ENCODE assay signal across 12 cellular contexts in the genomic region with DNA sequence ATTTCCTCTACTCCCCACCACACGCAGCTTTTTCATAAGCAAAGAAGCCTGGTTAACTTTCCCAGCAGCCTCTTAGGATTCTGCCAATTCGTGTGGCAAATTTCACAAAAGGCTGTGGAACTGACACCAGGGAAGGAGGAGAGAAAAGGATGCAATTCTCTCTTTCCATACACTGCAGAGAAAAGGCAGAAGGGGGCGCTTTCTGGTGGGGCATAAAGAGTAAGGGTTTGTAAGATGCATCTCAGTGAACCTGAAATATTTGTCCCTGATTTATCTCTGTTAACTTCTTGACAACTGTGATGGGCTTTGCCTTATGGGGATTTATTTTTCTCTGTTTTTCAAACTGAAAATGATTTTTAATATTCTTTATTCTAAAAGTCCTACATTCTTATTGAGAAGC. TPM values are rescaled to one million over a fixed set of nuclear protein-coding genes. Genes with fewer than 3 reads are reported as not detected.
DNase-seq lines count a peak whose midpoint lies in the region; ATAC-seq and TF ChIP-seq lines count a peak whose summit lies in the region.
"Had no signal": no experiment of that assay in that cellular context is flagged by ENCODE, and none has a peak within 500 bp of the region (broad histone marks: within the 10 kb centered on the region; RNA-seq: fewer than 3 reads in every experiment).

No MANE protein-coding gene starts in this region.

- peaks cover 19% of the 10 kb centered on the region for H3K27me3 Mint-ChIP-seq in activated naive CD4-positive, alpha-beta T cell treated with anti-CD3 and anti-CD28 coated beads for 36 hours (ENCODE audit: low read depth)
- peaks cover 44% of the 10 kb centered on the region for H3K27me3 Mint-ChIP-seq in activated naive CD8-positive, alpha-beta T cell treated with anti-CD3 and anti-CD28 coated beads, Interleukin-2, amount 50 U/mL, for 24 hours
- H3K27me3 Mint-ChIP-seq in osteocyte (ENCODE audit: unreplicated experiment), result peaks cover 44% of the 10 kb centered on the region

- H4K20me1 ChIP-seq in Loucy (ENCODE audit: insufficient read depth, low read length, poor library complexity, severe bottlenecking), result no peaks in the 10 kb centered on the region

- no peaks in the 10 kb centered on the region for H3K4me1 ChIP-seq in Loucy (ENCODE audit: insufficient read depth, low read length, poor library complexity, severe bottlenecking)

- H3K27me3 ChIP-seq in Loucy (ENCODE audit: insufficient read depth, low read length, poor library complexity, severe bottlenecking), result no peaks in the 10 kb centered on the region

- no peaks in the 10 kb centered on the region for H3F3A ChIP-seq in Loucy (ENCODE audit: low read depth)

- intact Hi-C loops in activated naive CD4-positive, alpha-beta T cell treated with anti-CD3 and anti-CD28 coated beads for 36 hours (cut with micrococcal nuclease), result loop anchor here (2.0 to 5.0 kb wide), 2 partner anchors 90 to 159 kb away; no protein-coding TSS in a partner anchor

- H3K9me3 Mint-ChIP-seq in activated naive CD4-positive, alpha-beta T cell treated with anti-CD3 and anti-CD28 coated beads for 36 hours, result no peaks in the 10 kb centered on the region
- no peaks in the 10 kb centered on the region for H3K9me3 Mint-ChIP-seq in activated naive CD8-positive, alpha-beta T cell treated with anti-CD3 and anti-CD28 coated beads, Interleukin-2, amount 50 U/mL, for 24 hours
- H3K9me3 Mint-ChIP-seq in osteocyte (ENCODE audit: unreplicated experiment), result no peaks in the 10 kb centered on the region
- H3K9me3 Mint-ChIP-seq: activated naive CD4-positive, alpha-beta T cell treated with anti-CD3 and anti-CD28 coated beads, Interleukin-2, amount 50 U/mL, for 24 hours had no signal

- H3K79me2 ChIP-seq in Loucy (ENCODE audit: insufficient read depth, low read length), result no peaks in the 10 kb centered on the region

- H3K9me3 ChIP-seq in Loucy (ENCODE audit: insufficient read depth, low read depth, low read length), result no peaks in the 10 kb centered on the region

- no peak overlapping the region for H2AFZ ChIP-seq in Loucy (ENCODE audit: low read length)

- no peak overlapping the region for H3K27ac ChIP-seq in caudate nucleus (ENCODE audit: low read depth, low read length)

- CTCF ChIA-PET in activated naive CD4-positive, alpha-beta T cell treated with anti-CD3 and anti-CD28 coated beads for 36 hours (lab: Charles Lee), result interaction anchor here (0.8 to 2.5 kb wide), 5 partner anchors 26 to 307 kb away, joined by 3 to 8 read pairs (median 3); no protein-coding TSS in a partner anchor

- peak; percentile 48 for DNase-seq in activated naive CD4-positive, alpha-beta T cell treated with anti-CD3 and anti-CD28 coated beads for 36 hours
- no peak for DNase-seq in activated naive CD4-positive, alpha-beta T cell treated with anti-CD3 and anti-CD28 coated beads, Interleukin-2, amount 50 U/mL, for 16 hours
- peak; percentile 19 for DNase-seq in activated naive CD8-positive, alpha-beta T cell treated with anti-CD3 and anti-CD28 coated beads, Interleukin-2, amount 50 U/mL, for 24 hours
- no peak for DNase-seq in osteocyte (ENCODE audit: extremely low spot score, unreplicated experiment)
- no peak for DNase-seq in caudate nucleus (lab: John Stamatoyannopoulos, UW)
- no peak for DNase-seq in UCSD-AML1 (lab: John Stamatoyannopoulos, UW; ENCODE audit: unreplicated experiment)
- DNase-seq in SKM-1 treated with dmso at 0.1 percent for 144 hours (lab: John Stamatoyannopoulos, UW; ENCODE audit: unreplicated experiment), result no peak
- DNase-seq: naive B cell, NCI-H1436, T-helper 17 cell had no signal

- no peak overlapping the region for H3K9ac ChIP-seq in Loucy (ENCODE audit: low read depth, low read length, poor library complexity, severe bottlenecking)

- no peaks in the 10 kb centered on the region for H3K9me2 ChIP-seq in Loucy (replicated peaks; ENCODE audit: low read depth, low read length)

- H3K4me1 Mint-ChIP-seq in activated naive CD4-positive, alpha-beta T cell treated with anti-CD3 and anti-CD28 coated beads for 36 hours (ENCODE audit: low read depth), result no peaks in the 10 kb centered on the region
- no peaks in the 10 kb centered on the region for H3K4me1 Mint-ChIP-seq in activated naive CD8-positive, alpha-beta T cell treated with anti-CD3 and anti-CD28 coated beads, Interleukin-2, amount 50 U/mL, for 24 hours
- H3K4me1 Mint-ChIP-seq in osteocyte (ENCODE audit: unreplicated experiment), result no peaks in the 10 kb centered on the region
- H3K4me1 Mint-ChIP-seq: activated naive CD4-positive, alpha-beta T cell treated with anti-CD3 and anti-CD28 coated beads, Interleukin-2, amount 50 U/mL, for 24 hours; naive B cell; T-helper 17 cell had no signal

- no peak overlapping the region for H3K27ac Mint-ChIP-seq in activated naive CD4-positive, alpha-beta T cell treated with anti-CD3 and anti-CD28 coated beads for 36 hours
- H3K27ac Mint-ChIP-seq in activated naive CD8-positive, alpha-beta T cell treated with anti-CD3 and anti-CD28 coated beads, Interleukin-2, amount 50 U/mL, for 24 hours, result no peak overlapping the region
- H3K27ac Mint-ChIP-seq in osteocyte (ENCODE audit: unreplicated experiment), result no peak overlapping the region
- H3K27ac Mint-ChIP-seq: activated naive CD4-positive, alpha-beta T cell treated with anti-CD3 and anti-CD28 coated beads, Interleukin-2, amount 50 U/mL, for 24 hours; T-helper 17 cell had no signal

- H3K36me3 Mint-ChIP-seq in activated naive CD4-positive, alpha-beta T cell treated with anti-CD3 and anti-CD28 coated beads for 36 hours (ENCODE audit: low read depth), result no peaks in the 10 kb centered on the region
- H3K36me3 Mint-ChIP-seq in activated naive CD8-positive, alpha-beta T cell treated with anti-CD3 and anti-CD28 coated beads, Interleukin-2, amount 50 U/mL, for 24 hours (ENCODE audit: low read depth), result no peaks in the 10 kb centered on the region
- no peaks in the 10 kb centered on the region for H3K36me3 Mint-ChIP-seq in osteocyte (ENCODE audit: unreplicated experiment)
- H3K36me3 Mint-ChIP-seq: activated naive CD4-positive, alpha-beta T cell treated with anti-CD3 and anti-CD28 coated beads, Interleukin-2, amount 50 U/mL, for 24 hours; naive B cell had no signal

- no peak overlapping the region for H3K4me2 ChIP-seq in Loucy (ENCODE audit: low read depth, low read length, poor library complexity, severe bottlenecking)

- TF ChIP-seq CTCF in Loucy (conservative IDR thresholded peaks at IDR 0.05; ENCODE audit: low read length) (peak; percentile 74), osteocyte (IDR thresholded peaks at IDR 0.05) (peak; percentile 19)

- H3K4me3 Mint-ChIP-seq in activated naive CD4-positive, alpha-beta T cell treated with anti-CD3 and anti-CD28 coated beads for 36 hours, result no peak overlapping the region
- H3K4me3 Mint-ChIP-seq in activated naive CD8-positive, alpha-beta T cell treated with anti-CD3 and anti-CD28 coated beads, Interleukin-2, amount 50 U/mL, for 24 hours, result no peak overlapping the region
- no peak overlapping the region for H3K4me3 Mint-ChIP-seq in osteocyte (ENCODE audit: unreplicated experiment)
- H3K4me3 Mint-ChIP-seq: activated naive CD4-positive, alpha-beta T cell treated with anti-CD3 and anti-CD28 coated beads, Interleukin-2, amount 50 U/mL, for 24 hours; naive B cell; T-helper 17 cell had no signal

- no peak for ATAC-seq in activated naive CD8-positive, alpha-beta T cell treated with anti-CD3 and anti-CD28 coated beads, Interleukin-2, amount 50 U/mL, for 24 hours
- ATAC-seq: T-helper 17 cell had no signal

- H3K36me3 ChIP-seq in Loucy (ENCODE audit: insufficient read depth, low read length), result no peaks in the 10 kb centered on the region

- no peak overlapping the region for H3K4me3 ChIP-seq in Loucy (ENCODE audit: low read length, poor library complexity, severe bottlenecking)

RNA-seq across cellular contexts. Expression of gene GLP1R, which starts 45.5 kb away (rescaled TPM):
- under 1 TPM; 0.07 to 0.12 TPM for total RNA-seq in activated naive CD4-positive, alpha-beta T cell treated with anti-CD3 and anti-CD28 coated beads for 36 hours
- total RNA-seq in osteocyte, result not detected in 2 replicates
- total RNA-seq: T-helper 17 cell had no signal

Comparison
In these comparisons a context has a peak if more than half of its experiments do, and no peak if none do; other contexts are left out.
1. DNase-seq: peak in activated naive CD4-positive, alpha-beta T cell treated with anti-CD3 and anti-CD28 coated beads for 36 hours (single experiment) and activated naive CD8-positive, alpha-beta T cell treated with anti-CD3 and anti-CD28 coated beads, Interleukin-2, amount 50 U/mL, for 24 hours (single experiment); none in activated naive CD4-positive, alpha-beta T cell treated with anti-CD3 and anti-CD28 coated beads, Interleukin-2, amount 50 U/mL, for 16 hours (single experiment), osteocyte (single experiment), caudate nucleus (0 of 61), UCSD-AML1 (single experiment) and SKM-1 treated with dmso at 0.1 percent for 144 hours (single experiment).